ENCODE assay signal across 17 cellular contexts in genomic region chr4:113248320-113248719, GRCh38.
DNase-seq lines count a peak whose midpoint lies in the region; TF ChIP-seq lines count a peak whose summit lies in the region.
"Had no signal": no experiment of that assay in that cellular context is flagged by ENCODE, and none has a peak within 500 bp of the region (broad histone marks: within the 10 kb centered on the region; RNA-seq: fewer than 3 reads in every experiment).

No MANE protein-coding gene starts in this region.

- no peak overlapping the region for H3K27ac Mint-ChIP-seq in endothelial cell (ENCODE audit: unreplicated experiment)
- H3K27ac Mint-ChIP-seq: dendritic cell treated with granulocyte-macrophage colony-stimulating factor and Interleukin-4, amounts not matched to agents 40 ng/mL and 50 ng/mL, for 4 days; naive thymus-derived CD8-positive, alpha-beta T cell had no signal

- no peak overlapping the region for H3K27ac ChIP-seq in A673 (ENCODE audit: low read depth, low read length, poor library complexity, severe bottlenecking)
- H3K27ac ChIP-seq: adrenal gland, foreskin keratinocyte, right atrium auricular region had no signal

- H3K36me3 ChIP-seq in A673 (ENCODE audit: insufficient read depth, low read length, poor library complexity, severe bottlenecking) (no peaks in the 10 kb centered on the region), GM06990 (ENCODE audit: control insufficient read depth, insufficient read depth, low read length) (no peaks in the 10 kb centered on the region)
- H3K36me3 ChIP-seq: adrenal gland had no signal

- no peaks in the 10 kb centered on the region for H3K9me3 ChIP-seq in A673 (ENCODE audit: low read depth, low read length, poor library complexity, severe bottlenecking)
- H3K9me3 ChIP-seq: adrenal gland, right atrium auricular region had no signal

- POLR2A ChIA-PET in A673 (lab: Charles Lee; ENCODE audit: low non-redundant PET), result no interaction called here

- no peaks in the 10 kb centered on the region for H3K4me1 ChIP-seq in A673 (ENCODE audit: insufficient read depth, low read length, poor library complexity, severe bottlenecking)
- H3K4me1 ChIP-seq: adrenal gland, foreskin keratinocyte, right atrium auricular region had no signal

- H3K4me3 Mint-ChIP-seq in endothelial cell (ENCODE audit: unreplicated experiment), result no peak overlapping the region
- H3K4me3 Mint-ChIP-seq: dendritic cell treated with granulocyte-macrophage colony-stimulating factor and Interleukin-4, amounts not matched to agents 40 ng/mL and 50 ng/mL, for 4 days; naive thymus-derived CD8-positive, alpha-beta T cell had no signal

- H3K27me3 ChIP-seq in A673 (replicated peaks; ENCODE audit: insufficient read depth, low read depth, low read length, poor library complexity) (no peaks in the 10 kb centered on the region), GM06990 (replicated peaks; ENCODE audit: control insufficient read depth, insufficient read depth, low read length) (no peaks in the 10 kb centered on the region)
- H3K27me3 ChIP-seq: adrenal gland, right atrium auricular region had no signal

- no peaks in the 10 kb centered on the region for H3K36me3 Mint-ChIP-seq in endothelial cell (ENCODE audit: low read depth, unreplicated experiment)

- no TSS peak for BruUV-seq in A673 (replicated peaks; lab: Mats Ljungman, UMichigan)

- H3K4me3 ChIP-seq in A673 (ENCODE audit: low read depth, low read length, poor library complexity, severe bottlenecking) (no peak overlapping the region), GM06990 (replicated peaks; ENCODE audit: low read depth, low read length) (no peak overlapping the region), NB4 (ENCODE audit: low read depth, low read length) (no peak overlapping the region)
- H3K4me3 ChIP-seq: adrenal gland, right atrium auricular region had no signal

- H3K4me1 Mint-ChIP-seq in endothelial cell (ENCODE audit: unreplicated experiment), result no peaks in the 10 kb centered on the region
- H3K4me1 Mint-ChIP-seq: naive thymus-derived CD8-positive, alpha-beta T cell had no signal

- CTCF ChIA-PET in A673 (lab: Charles Lee), result no interaction called here

- intact Hi-C loops in A673 (cut with micrococcal nuclease; ENCODE audit: unreplicated experiment), result no loop called here

- H3K9me3 Mint-ChIP-seq in endothelial cell (ENCODE audit: unreplicated experiment), result no peaks in the 10 kb centered on the region
- H3K9me3 Mint-ChIP-seq: dendritic cell treated with granulocyte-macrophage colony-stimulating factor and Interleukin-4, amounts not matched to agents 40 ng/mL and 50 ng/mL, for 4 days had no signal

- TF ChIP-seq POLR2A in NB4 (IDR thresholded peaks at IDR 0.05; ENCODE audit: extremely low read depth, insufficient read length), result no peak

- peaks cover 1% of the 10 kb centered on the region for H3K27me3 Mint-ChIP-seq in endothelial cell (ENCODE audit: unreplicated experiment)
- H3K27me3 Mint-ChIP-seq: dendritic cell treated with granulocyte-macrophage colony-stimulating factor and Interleukin-4, amounts not matched to agents 40 ng/mL and 50 ng/mL, for 4 days had no signal

- TF ChIP-seq CTCF in A673 (conservative IDR thresholded peaks at IDR 0.05; ENCODE audit: low read depth, low read length) (peak; percentile 40), GM06990 (IDR thresholded peaks at IDR 0.05; ENCODE audit: insufficient read depth, low read length, poor library complexity, severe bottlenecking) (peak; percentile 28), NB4 (IDR thresholded peaks at IDR 0.05; ENCODE audit: low read depth, low read length) (peak; percentile 12), endothelial cell (IDR thresholded peaks at IDR 0.05; ENCODE audit: unreplicated experiment) (peak; percentile 30)

- DNase-seq in A673 (ENCODE audit: low spot score) (peak; percentile 22), GM06990 (ENCODE audit: extremely low read depth, insufficient read length) (no peak), NB4 (ENCODE audit: low read depth) (peak; percentile 10), endothelial cell (ENCODE audit: low spot score) (peak; percentile 47), NCI-H2227 (lab: John Stamatoyannopoulos, UW; ENCODE audit: unreplicated experiment) (no peak), GDM1 (lab: John Stamatoyannopoulos, UW) (no peak)
- DNase-seq in activated CD4-positive, CD25-positive, alpha-beta regulatory T cell (lab: John Stamatoyannopoulos, UW), result no peak
- DNase-seq in stimulated activated naive CD4-positive, alpha-beta T cell (lab: John Stamatoyannopoulos, UW), result no peak
- DNase-seq: activated CD4-positive, alpha-beta T cell treated with anti-CD3 and anti-CD28 coated beads for 1 hour; activated T-cell treated with anti-CD3 and anti-CD28 coated beads, Interleukin-2, amount 50 U/mL, for 48 hours; foreskin keratinocyte; naive thymus-derived CD8-positive, alpha-beta T cell; NCI-H1436; NK-92 treated with Interleukin-12 subunit alpha and Interleukin-12 subunit beta, amount 100 ng/mL, for 24 hours had no signal

Comparison
In these comparisons a context has a peak if more than half of its experiments do, and no peak if none do; other contexts are left out.
1. DNase-seq: peak in A673 (single experiment), NB4 (single experiment) and endothelial cell (single experiment); none in GM06990 (single experiment), NCI-H2227 (single experiment), activated CD4-positive, CD25-positive, alpha-beta regulatory T cell (0 of 4), GDM1 (single experiment) and stimulated activated naive CD4-positive, alpha-beta T cell (0 of 6).
2. Peak in every context shown above with its lines, with median percentiles within 50 percentile points of each other: CTCF ChIP-seq.